Comparison of ENCODE assay signal across 18 cellular contexts in genomic region chr2:105627530-105627929, GRCh38.
DNase-seq lines count a peak whose midpoint lies in the region; ATAC-seq and TF ChIP-seq lines count a peak whose summit lies in the region.
"Had no signal": no experiment of that assay in that cellular context is flagged by ENCODE, and none has a peak within 500 bp of the region (broad histone marks: within the 10 kb centered on the region; RNA-seq: fewer than 3 reads in every experiment).

No MANE protein-coding gene starts in this region.

- no peaks in the 10 kb centered on the region for H3K79me2 ChIP-seq in GM23338 (replicated peaks; ENCODE audit: insufficient read depth)

- H3K9me3 Mint-ChIP-seq in GM23338 = peaks cover 11% of the 10 kb centered on the region

- no peaks in the 10 kb centered on the region for H3K27me3 ChIP-seq in BLaER1
- H3K27me3 ChIP-seq in GM23338 (ENCODE audit: insufficient read depth) = no peaks in the 10 kb centered on the region

- H3K27ac ChIP-seq in BLaER1 (no peak overlapping the region), GM23338 (ENCODE audit: low read depth) (no peak overlapping the region)
- H3K27ac ChIP-seq: C4-2B had no signal

- H4K20me1 ChIP-seq in BLaER1 (no peaks in the 10 kb centered on the region), GM23338 (replicated peaks; ENCODE audit: insufficient read depth) (no peaks in the 10 kb centered on the region)

- no peak overlapping the region for H3K4me3 ChIP-seq in BLaER1
- H3K4me3 ChIP-seq in fibroblast of pulmonary artery (replicated peaks; ENCODE audit: low read depth, low read length) = no peak overlapping the region
- H3K4me3 ChIP-seq in GM23338 = no peak overlapping the region
- H3K4me3 ChIP-seq: MG63 had no signal

- no peaks in the 10 kb centered on the region for H3F3A ChIP-seq in GM23338 (replicated peaks; ENCODE audit: low read depth)

- H3K36me3 ChIP-seq in BLaER1 = no peaks in the 10 kb centered on the region
- H3K36me3 ChIP-seq in GM23338 (ENCODE audit: insufficient read depth) = no peaks in the 10 kb centered on the region
- H3K36me3 ChIP-seq: MG63 had no signal

- peaks cover 13% of the 10 kb centered on the region; the same call in 1 of the 2 replicates for H3K9me2 ChIP-seq in GM23338 (ENCODE audit: insufficient read depth)

- H3K4me1 ChIP-seq in BLaER1 = peaks cover 74% of the 10 kb centered on the region
- peaks cover 24% of the 10 kb centered on the region for H3K4me1 ChIP-seq in GM23338 (ENCODE audit: insufficient read depth)

- peaks cover 4% of the 10 kb centered on the region for H3K27me3 Mint-ChIP-seq in GM23338 (ENCODE audit: insufficient read depth, low read depth, poor library complexity)

- peaks cover 3% of the 10 kb centered on the region for H3K36me3 Mint-ChIP-seq in GM23338 (ENCODE audit: low read depth)

- no peak overlapping the region for H3K4me3 Mint-ChIP-seq in GM23338

- no peak for TF ChIP-seq CTCF in fibroblast of pulmonary artery (IDR thresholded peaks at IDR 0.05; ENCODE audit: low read length, missing control alignments)
- TF ChIP-seq CTCF in GM23338 (conservative IDR thresholded peaks at IDR 0.05; ENCODE audit: low read depth in 2 of 2) = no peak

- H3K4me1 Mint-ChIP-seq in GM23338 = peaks cover 35% of the 10 kb centered on the region

- H3K9ac ChIP-seq in BLaER1 = no peak overlapping the region

- H3K4me2 ChIP-seq in BLaER1 (peak overlapping the region; percentile 72; the same call in 1 of the 2 replicates), GM23338 (no peak overlapping the region)

- H2AFZ ChIP-seq in GM23338 = no peak overlapping the region

- peak; percentile 17 to 66 for DNase-seq in NCI-H446 (lab: John Stamatoyannopoulos, UW)
- DNase-seq in fibroblast of pulmonary artery (ENCODE audit: low read depth) = peak; percentile 59
- DNase-seq in pons (ENCODE audit: low spot score) = peak; percentile 62
- no peak for DNase-seq in GM23338 (ENCODE audit: low spot score)
- no peak for DNase-seq in SW480 (ENCODE audit: low spot score)
- DNase-seq: HCEC 1CT, Kasumi-1, MG63, NCI-H1048, NCI-H1436 treated with DMSO at 0.1 percent for 48 hours, NCI-H2029 treated with DMSO at 0.1 percent for 48 hours, NCI-H2227 treated with DMSO at 0.1 percent for 48 hours, NCI-H526 treated with DMSO at 0.1 percent for 48 hours, SW 1271 had no signal

- H3K27ac Mint-ChIP-seq in GM23338 = no peak overlapping the region

- no peak for ATAC-seq in GM23338
- ATAC-seq in GM19397 (IDR thresholded peaks at IDR 0.05; ENCODE audit: unreplicated experiment) = no peak
- ATAC-seq: Right ventricle myocardium inferior had no signal

- peaks cover 16% of the 10 kb centered on the region; the same call in 1 of the 2 replicates for H3K9me3 ChIP-seq in BLaER1
- H3K9me3 ChIP-seq: MG63 had no signal

TF ChIP-seq in GM23338, 12 proteins besides CTCF, POLR2A, EP300 and RAD21:
- no peak for TF ChIP-seq NANOG (IDR thresholded peaks at IDR 0.05; ENCODE audit: borderline replicate concordance)

Comparison
In these comparisons a context has a peak if more than half of its experiments do, and no peak if none do; other contexts are left out.
1. DNase-seq: peak in NCI-H446 (2 of 2), fibroblast of pulmonary artery (single experiment) and pons (single experiment); none in GM23338 (single experiment) and SW480 (single experiment).